ENCODE assay signal across 16 cellular contexts in the genomic region with DNA sequence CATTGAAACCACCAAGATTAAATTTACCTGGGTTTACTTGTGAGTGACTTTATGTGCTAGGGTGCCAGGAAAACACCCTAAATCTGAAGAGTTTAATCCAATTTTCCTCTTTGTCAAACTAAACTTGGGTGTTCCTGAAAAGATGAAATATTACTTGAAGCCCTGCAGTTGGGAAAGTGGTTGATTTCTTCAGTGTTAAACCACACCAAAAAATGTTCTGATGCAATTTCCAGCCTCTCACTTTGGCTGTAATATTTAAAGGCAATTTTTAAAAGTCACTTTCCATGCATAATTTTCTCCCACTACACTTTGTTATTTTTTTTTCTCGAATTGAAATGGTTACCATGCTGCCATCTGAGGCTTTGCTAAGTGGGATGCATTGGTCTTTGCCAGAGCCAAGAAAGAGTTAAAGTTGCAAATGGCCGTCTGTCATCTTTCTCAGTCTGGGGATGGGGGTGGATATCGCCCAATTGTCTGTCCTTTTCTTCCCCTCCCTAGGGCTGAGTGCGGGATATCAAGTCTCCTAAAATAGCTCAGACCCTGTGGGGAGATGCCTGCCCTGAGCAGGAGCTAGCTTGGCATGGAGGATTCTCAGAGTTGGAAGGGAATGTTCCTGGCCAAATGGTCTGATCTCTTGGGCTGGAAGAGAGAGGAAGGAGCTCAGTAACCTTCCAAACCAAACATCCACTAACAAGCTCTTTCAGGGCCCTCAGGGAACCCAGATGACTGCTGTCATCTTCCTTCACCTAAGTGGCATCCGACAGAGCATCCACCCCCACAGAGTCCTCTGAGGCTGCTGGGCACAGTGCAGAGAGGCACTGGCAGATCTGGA. TPM values are rescaled to one million over a fixed set of nuclear protein-coding genes. Genes with fewer than 3 reads are reported as not detected.
DNase-seq lines count a peak whose midpoint lies in the region; ATAC-seq and TF ChIP-seq lines count a peak whose summit lies in the region.
"Had no signal": no experiment of that assay in that cellular context is flagged by ENCODE, and none has a peak within 500 bp of the region (broad histone marks: within the 10 kb centered on the region; RNA-seq: fewer than 3 reads in every experiment).

No MANE protein-coding gene starts in this region.

- no peak overlapping the region for H3K9ac ChIP-seq in BLaER1

- H3K27me3 ChIP-seq in BLaER1: no peaks in the 10 kb centered on the region
- H3K27me3 ChIP-seq: suprapubic skin had no signal

- peak overlapping the region; percentile 62 for H3K27ac Mint-ChIP-seq in glutamatergic neuron (ENCODE audit: unreplicated experiment)
- no peak overlapping the region for H3K27ac Mint-ChIP-seq in activated T-cell treated with anti-CD3 and anti-CD28 coated beads, Interleukin-2, amount 50 U/mL, for 72 hours
- H3K27ac Mint-ChIP-seq: progenitor cell of endocrine pancreas had no signal

- ATAC-seq in activated T-cell treated with anti-CD3 and anti-CD28 coated beads, Interleukin-2, amount 50 U/mL, for 72 hours (replicated peaks in 1 of 2): no peak
- no peak for ATAC-seq in GM21390 (IDR thresholded peaks at IDR 0.05; ENCODE audit: unreplicated experiment)

- H3K9me3 Mint-ChIP-seq in glutamatergic neuron (ENCODE audit: unreplicated experiment): peaks cover 4% of the 10 kb centered on the region
- no peaks in the 10 kb centered on the region for H3K9me3 Mint-ChIP-seq in activated T-cell treated with anti-CD3 and anti-CD28 coated beads, Interleukin-2, amount 50 U/mL, for 72 hours

- peaks cover 11% of the 10 kb centered on the region for H3K4me1 ChIP-seq in BLaER1

- H3K27ac ChIP-seq in BLaER1: no peak overlapping the region
- H3K27ac ChIP-seq: suprapubic skin had no signal

- H3K27me3 Mint-ChIP-seq in glutamatergic neuron (ENCODE audit: unreplicated experiment): peaks cover 3% of the 10 kb centered on the region
- H3K27me3 Mint-ChIP-seq in activated T-cell treated with anti-CD3 and anti-CD28 coated beads, Interleukin-2, amount 50 U/mL, for 72 hours (ENCODE audit: low read depth): peaks cover 18% of the 10 kb centered on the region

- H3K4me1 Mint-ChIP-seq in glutamatergic neuron (ENCODE audit: low read depth, unreplicated experiment): peaks cover 8% of the 10 kb centered on the region
- no peaks in the 10 kb centered on the region for H3K4me1 Mint-ChIP-seq in activated T-cell treated with anti-CD3 and anti-CD28 coated beads, Interleukin-2, amount 50 U/mL, for 72 hours (ENCODE audit: low read depth)

- H3K36me3 Mint-ChIP-seq in glutamatergic neuron (ENCODE audit: unreplicated experiment): no peaks in the 10 kb centered on the region
- no peaks in the 10 kb centered on the region for H3K36me3 Mint-ChIP-seq in activated T-cell treated with anti-CD3 and anti-CD28 coated beads, Interleukin-2, amount 50 U/mL, for 72 hours (ENCODE audit: insufficient read depth in 2 of 2)

- no peaks in the 10 kb centered on the region for H3K36me3 ChIP-seq in BLaER1
- H3K36me3 ChIP-seq: suprapubic skin had no signal

- no peak for TF ChIP-seq CTCF in glutamatergic neuron (IDR thresholded peaks at IDR 0.05; ENCODE audit: partially characterized antibody, unreplicated experiment)

- no peaks in the 10 kb centered on the region for H3K9me3 ChIP-seq in BLaER1
- H3K9me3 ChIP-seq: suprapubic skin had no signal

- H3K4me3 Mint-ChIP-seq in glutamatergic neuron (ENCODE audit: unreplicated experiment): peak overlapping the region; percentile 2
- no peak overlapping the region for H3K4me3 Mint-ChIP-seq in activated T-cell treated with anti-CD3 and anti-CD28 coated beads, Interleukin-2, amount 50 U/mL, for 72 hours

- peak overlapping the region; percentile 49 for H3K4me2 ChIP-seq in BLaER1

- H3K4me3 ChIP-seq in BLaER1: no peak overlapping the region
- H3K4me3 ChIP-seq: suprapubic skin had no signal

- H4K20me1 ChIP-seq in BLaER1: no peaks in the 10 kb centered on the region

- peak; percentile 65 for DNase-seq in NCI-H446 treated with DMSO at 0.1 percent for 48 hours (lab: John Stamatoyannopoulos, UW)
- DNase-seq in glutamatergic neuron: no peak
- peak; percentile 5 for DNase-seq in mucosa of gallbladder (ENCODE audit: low spot score)
- no peak for DNase-seq in NCI-H510A (lab: John Stamatoyannopoulos, UW)
- no peak for DNase-seq in DMS153 treated with DMSO at 0.1 percent for 48 hours (lab: John Stamatoyannopoulos, UW; ENCODE audit: unreplicated experiment)
- DNase-seq in activated T-cell treated with anti-CD3 and anti-CD28 coated beads, Interleukin-2, amount 50 U/mL, for 72 hours: no peak
- DNase-seq: activated CD4-positive, alpha-beta T cell treated with anti-CD3 and anti-CD28 coated beads for 4 hours; hippocampal formation; KG1; NCI-H1048; NCI-H2029; NCI-H345 had no signal

RNA-seq across cellular contexts. Expression of a gene that starts 13.6 kb away (rescaled TPM):
- total RNA-seq in glutamatergic neuron (ENCODE audit: unreplicated experiment) (31.7 TPM), mucosa of gallbladder (54.5 TPM)
- total RNA-seq in activated T-cell treated with anti-CD3 and anti-CD28 coated beads, Interleukin-2, amount 50 U/mL, for 72 hours: 1 to 10 TPM; 1.0 to 1.6 TPM

Comparison
In these comparisons a context has a peak if more than half of its experiments do, and no peak if none do; other contexts are left out.
1. DNase-seq: peak in NCI-H446 treated with DMSO at 0.1 percent for 48 hours (single experiment) and mucosa of gallbladder (single experiment); none in glutamatergic neuron (single experiment), NCI-H510A (single experiment), DMS153 treated with DMSO at 0.1 percent for 48 hours (single experiment) and activated T-cell treated with anti-CD3 and anti-CD28 coated beads, Interleukin-2, amount 50 U/mL, for 72 hours (0 of 2).
2. RNA of a gene that starts 13.6 kb away (total RNA-seq): 54.5 TPM in mucosa of gallbladder (single experiment) and 31.7 TPM in glutamatergic neuron (single experiment); 1.0 to 1.6 TPM in activated T-cell treated with anti-CD3 and anti-CD28 coated beads, Interleukin-2, amount 50 U/mL, for 72 hours; every median in the first group is over 10 times any median in the second.